19 cellular contexts compared by ENCODE assay signal in the genomic region with DNA sequence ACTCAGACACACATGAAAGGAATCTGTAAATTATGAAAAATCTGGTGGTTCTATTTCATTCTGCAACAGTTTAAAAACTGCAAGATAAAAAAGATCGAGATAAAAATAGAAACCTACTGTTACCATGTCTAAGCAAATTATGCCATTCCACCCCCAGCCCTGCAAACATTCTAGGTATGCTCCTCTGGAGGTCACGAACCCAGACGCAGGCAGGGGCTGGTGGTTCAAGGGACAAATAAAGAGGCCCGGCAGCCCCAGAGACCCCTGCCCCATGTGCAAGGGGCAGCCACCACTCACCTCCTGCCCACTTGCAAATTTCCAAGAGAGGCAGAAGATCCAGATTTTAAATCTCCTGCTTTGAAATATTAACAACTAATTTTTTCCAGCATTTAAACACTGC.
A peak's percentile ranks its signal among the peaks of the same experiment; 100 is the strongest.
DNase-seq lines count a peak whose midpoint lies in the region; ATAC-seq, FAIRE-seq and TF ChIP-seq lines count a peak whose summit lies in the region.
"Had no signal": no experiment of that assay in that cellular context is flagged by ENCODE, and none has a peak within 500 bp of the region (broad histone marks: within the 10 kb centered on the region; RNA-seq: fewer than 3 reads in every experiment).

No MANE protein-coding gene starts in this region.

- peaks cover 31% of the 10 kb centered on the region for H3K4me1 Mint-ChIP-seq in mesothelial cell of epicardium
- H3K4me1 Mint-ChIP-seq: B cell had no signal

- H3K9me3 ChIP-seq in K562 (replicated peaks; ENCODE audit: control insufficient read depth, insufficient read depth, low read depth, low read length) = no peaks in the 10 kb centered on the region
- no peaks in the 10 kb centered on the region for H3K9me3 ChIP-seq in thyroid gland
- H3K9me3 ChIP-seq in left lung = no peaks in the 10 kb centered on the region
- H3K9me3 ChIP-seq: Peyer's patch had no signal

- H3K4me1 ChIP-seq in K562 (replicated peaks in 1 of 2; ENCODE audit: control insufficient read depth in 2 of 2, insufficient read depth in 2 of 2, low read length in 2 of 2) = no peaks in the 10 kb centered on the region; a peak in 1 of 5 replicates
- peaks cover 14 to 55% of the 10 kb centered on the region in 2 donors for H3K4me1 ChIP-seq in thyroid gland
- H3K4me1 ChIP-seq in left lung = peaks cover 0 to 39% of the 10 kb centered on the region in 2 donors
- H3K4me1 ChIP-seq: Peyer's patch had no signal

- POLR2A ChIA-PET in K562 (lab: Yijun Ruan, JAX) = no interaction called here

- 32% methylated on average over 4 of the region's 4 CpGs for WGBS in K562 (ENCODE audit: insufficient coverage, low coverage, missing lambda C conversion rate)
- WGBS in thyroid gland, 2 donors = 34 to 35% methylated on average over 4 of the region's 4 CpGs

- no peaks in the 10 kb centered on the region for H4K20me1 ChIP-seq in K562 (replicated peaks; ENCODE audit: control insufficient read depth, insufficient read depth, low read length)

- peaks cover 2% of the 10 kb centered on the region for H3K36me3 Mint-ChIP-seq in mesothelial cell of epicardium
- H3K36me3 Mint-ChIP-seq: CD4-positive, alpha-beta memory T cell had no signal

- TF ChIP-seq POLR2A in K562 (conservative IDR thresholded peaks at IDR 0.05) = no peak
- no peak for TF ChIP-seq POLR2A in thyroid gland (IDR thresholded peaks at IDR 0.05)

- peak; percentile 4 for DNase-seq in NCI-H2227 (lab: John Stamatoyannopoulos, UW; ENCODE audit: unreplicated experiment)
- DNase-seq in NCI-H2227 treated with DMSO at 0.1 percent for 48 hours (lab: John Stamatoyannopoulos, UW) = no peak
- no peak for DNase-seq in K562 (ENCODE audit: extremely low read depth in 1 of 4, low spot score in 3 of 4)
- DNase-seq in mesothelial cell of epicardium (ENCODE audit: low spot score in 2 of 2, unreplicated experiment in 2 of 2) = no peak
- peak; percentile 35 to 40 for DNase-seq in thyroid gland
- no peak for DNase-seq in medulla oblongata (ENCODE audit: extremely low spot score)
- no peak for DNase-seq in anterior cingulate cortex (lab: John Stamatoyannopoulos, UW)
- no peak for DNase-seq in left lung
- DNase-seq: Calu3; CD4-positive, alpha-beta memory T cell; GOT3; NCI-H1092; NCI-H146; NCI-H2081; NCI-H524; Peyer's patch; SHP77 had no signal

- no peak overlapping the region for H3K4me3 Mint-ChIP-seq in mesothelial cell of epicardium
- H3K4me3 Mint-ChIP-seq: B cell; CD4-positive, alpha-beta memory T cell had no signal

- H3K27ac ChIP-seq in K562 (ENCODE audit: extremely low read depth, low read depth, low read length) (no peak overlapping the region), thyroid gland (peak overlapping the region; percentile 14 to 93 (median 81)), left lung (no peak overlapping the region)
- H3K27ac ChIP-seq: 22Rv1, Peyer's patch had no signal

- peaks cover 4% of the 10 kb centered on the region for H3K9me3 Mint-ChIP-seq in mesothelial cell of epicardium
- H3K9me3 Mint-ChIP-seq: CD4-positive, alpha-beta memory T cell had no signal

- CTCF ChIA-PET in K562 (lab: Yijun Ruan, JAX; ENCODE audit: low intra/inter-chr PET ratio) = no interaction called here

- H3K27me3 ChIP-seq in K562 (ENCODE audit: control insufficient read depth in 2 of 2, insufficient read depth in 2 of 2, low read length in 2 of 2) = no peaks in the 10 kb centered on the region
- H3K27me3 ChIP-seq in thyroid gland = no peaks in the 10 kb centered on the region
- H3K27me3 ChIP-seq in left lung = no peaks in the 10 kb centered on the region
- H3K27me3 ChIP-seq: Peyer's patch had no signal

- FAIRE-seq in K562 (lab: Jason Lieb, UNC) = no peak

- H3K9ac ChIP-seq in K562 (ENCODE audit: insufficient read depth in 1 of 2, low read depth in 2 of 2, low read length in 2 of 2) = no peak overlapping the region

- TF ChIP-seq CTCF in K562 (IDR thresholded peaks at IDR 0.05 in 2 of 3, conservative IDR thresholded peaks at IDR 0.05 in 1 of 3; ENCODE audit: insufficient read depth in 2 of 3, low read depth in 1 of 3, low read length in 3 of 3) = no peak
- TF ChIP-seq CTCF in mesothelial cell of epicardium (IDR thresholded peaks at IDR 0.05; ENCODE audit: unreplicated experiment) = no peak
- no peak for TF ChIP-seq CTCF in thyroid gland (IDR thresholded peaks at IDR 0.05)
- no peak for TF ChIP-seq CTCF in left lung (IDR thresholded peaks at IDR 0.05)

- H3K79me2 ChIP-seq in K562 (ENCODE audit: control insufficient read depth, insufficient read depth, low read length) = no peaks in the 10 kb centered on the region

- no peak overlapping the region for H3K4me3 ChIP-seq in K562
- H3K4me3 ChIP-seq in thyroid gland (replicated peaks in 1 of 3) = no peak overlapping the region
- H3K4me3 ChIP-seq in left lung = no peak overlapping the region
- H3K4me3 ChIP-seq: Peyer's patch had no signal

- no TSS peak for BruUV-seq in K562 (replicated peaks; lab: Mats Ljungman, UMichigan)

- TF ChIP-seq EP300 in K562 (IDR thresholded peaks at IDR 0.05; ENCODE audit: low read length) = no peak

- H3K27me3 Mint-ChIP-seq in mesothelial cell of epicardium (ENCODE audit: low read depth) = no peaks in the 10 kb centered on the region

- intact Hi-C loops in K562 (cut with micrococcal nuclease) (no loop called here), thyroid gland (cut with DNase I) (no loop called here), left lung (cut with DNase I) (no loop called here)

- H3K36me3 ChIP-seq in K562 (ENCODE audit: control insufficient read depth, insufficient read depth, low read length) = no peaks in the 10 kb centered on the region
- H3K36me3 ChIP-seq in thyroid gland = no peaks in the 10 kb centered on the region
- no peaks in the 10 kb centered on the region for H3K36me3 ChIP-seq in left lung
- H3K36me3 ChIP-seq: Peyer's patch had no signal

- H3K27ac Mint-ChIP-seq in mesothelial cell of epicardium = peak overlapping the region; percentile 54
- H3K27ac Mint-ChIP-seq: B cell; CD4-positive, alpha-beta memory T cell had no signal

- no peak overlapping the region for H2AFZ ChIP-seq in K562 (ENCODE audit: low read depth, low read length)

- TF ChIP-seq RAD21 in K562 (CRISPR knock-in tag; conservative IDR thresholded peaks at IDR 0.05 in 1 of 2, IDR thresholded peaks at IDR 0.05 in 1 of 2) = no peak

- H3K4me2 ChIP-seq in K562 (ENCODE audit: insufficient read depth, low read length) = no peak overlapping the region

- ATAC-seq in K562 (no peak), left lung (no peak)

- in situ Hi-C loops in K562 (cut with MboI) = loop anchor here (5.0 kb wide), 1 partner anchor 1611 kb away; no protein-coding TSS in a partner anchor

- H3K9me1 ChIP-seq in K562 (ENCODE audit: control insufficient read depth, insufficient read depth, low read length) = no peaks in the 10 kb centered on the region

Comparison
In these comparisons a context has a peak if more than half of its experiments do, and no peak if none do; other contexts are left out.
1. DNase-seq: peak in NCI-H2227 (single experiment) and thyroid gland (2 of 2); none in NCI-H2227 treated with DMSO at 0.1 percent for 48 hours (single experiment), K562 (0 of 4), mesothelial cell of epicardium (0 of 2), medulla oblongata (single experiment), anterior cingulate cortex (0 of 58) and left lung (0 of 2).
2. H3K27ac ChIP-seq: peak in thyroid gland (3 of 3); none in K562 (single experiment) and left lung (0 of 2).